In the genomic region with DNA sequence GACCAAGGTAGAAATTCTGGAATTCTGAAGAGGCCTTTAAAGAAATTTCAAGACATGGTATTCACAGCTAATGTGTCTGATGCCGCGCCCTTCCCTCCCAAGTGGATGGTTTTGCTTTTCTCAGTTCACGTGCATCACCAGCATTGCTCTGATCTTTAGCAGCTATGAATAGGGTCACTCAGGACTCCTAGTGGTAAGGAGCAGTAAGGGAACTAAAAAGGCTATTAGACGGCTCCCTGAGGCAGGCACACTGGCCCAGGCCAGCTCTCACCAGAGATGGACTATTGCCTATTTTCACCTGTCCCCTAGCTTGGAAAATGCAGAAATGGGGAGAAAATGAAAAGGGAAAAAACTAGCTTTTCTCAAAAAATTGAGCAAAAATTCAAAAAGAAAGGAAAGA, we compare ENCODE assay signal across 8 cellular contexts.
DNase-seq lines count a peak whose midpoint lies in the region; ATAC-seq, FAIRE-seq and TF ChIP-seq lines count a peak whose summit lies in the region.

No MANE protein-coding gene starts in this region.

- no peak for TF ChIP-seq POLR2A in GM12878 (IDR thresholded peaks at IDR 0.05; ENCODE audit: low read depth, low read length)

- in situ Hi-C loops in GM12878 (cut with MboI), result no loop called here

- H3K4me2 ChIP-seq in GM12878 (ENCODE audit: control insufficient read depth, insufficient read depth), result no peak overlapping the region

- CTCF ChIA-PET in Calu3 (lab: Charles Lee) (interaction anchor here (1.3 kb wide), 2 partner anchors 282 to 452 kb away, joined by 3 to 6 read pairs; no protein-coding TSS in a partner anchor), GM12878 (lab: Yijun Ruan, JAX) (interaction anchor here (1.4 to 1.5 kb wide), 2 partner anchors 14 to 451 kb away, joined by 4 to 11 read pairs; no protein-coding TSS in a partner anchor)
- CTCF ChIA-PET in activated CD8-positive, alpha-beta memory T cell treated with anti-CD3 and anti-CD28 coated beads, Interleukin-2, amount 10 ng/mL, durations not matched to agents 7 days and 5 days (lab: Charles Lee), result interaction anchor here (1.1 to 1.4 kb wide), 2 partner anchors 9 to 449 kb away, joined by 3 to 4 read pairs; no protein-coding TSS in a partner anchor

- no peak for TF ChIP-seq EP300 in GM12878 (IDR thresholded peaks at IDR 0.05; ENCODE audit: borderline replicate concordance in 1 of 2, control insufficient read depth in 1 of 2, low read depth in 2 of 2, low read length in 2 of 2)

- no peak overlapping the region for H3K4me3 Mint-ChIP-seq in Calu3 (ENCODE audit: low read depth, unreplicated experiment)
- no peak overlapping the region for H3K4me3 Mint-ChIP-seq in activated CD8-positive, alpha-beta memory T cell treated with anti-CD3 and anti-CD28 coated beads, Interleukin-2, amount 10 ng/mL, durations not matched to agents 7 days and 5 days

- DNase-seq in Calu3, result peak; percentile 22
- DNase-seq in GM19239 (ENCODE audit: insufficient read length, low spot score), result peak; percentile 6
- no peak for DNase-seq in GM12878 (ENCODE audit: low read depth, low spot score)
- peak; percentile 56 for DNase-seq in renal cortical epithelial cell (ENCODE audit: low read depth)
- no peak for DNase-seq in NOMO-1 treated with dmso at 0.1 percent for 144 hours (lab: John Stamatoyannopoulos, UW; ENCODE audit: unreplicated experiment)
- no peak for DNase-seq in effector CD8-positive, alpha-beta T cell (lab: John Stamatoyannopoulos, UW)
- no peak for DNase-seq in activated CD8-positive, alpha-beta memory T cell treated with anti-CD3 and anti-CD28 coated beads, Interleukin-2, amount 10 ng/mL, durations not matched to agents 7 days and 5 days

- no peaks in the 10 kb centered on the region for H3K9me3 Mint-ChIP-seq in Calu3 (ENCODE audit: low read depth, unreplicated experiment)
- H3K9me3 Mint-ChIP-seq in activated CD8-positive, alpha-beta memory T cell treated with anti-CD3 and anti-CD28 coated beads, Interleukin-2, amount 10 ng/mL, durations not matched to agents 7 days and 5 days (ENCODE audit: low read depth), result no peaks in the 10 kb centered on the region

- TF ChIP-seq RAD21 in GM12878 (IDR thresholded peaks at IDR 0.05; ENCODE audit: insufficient read depth, low read depth, low read length), result 0 out of 2 replicates have a peak, but pooled peaks have one; percentile 9

- no peak overlapping the region for H3K9ac ChIP-seq in GM12878 (ENCODE audit: control insufficient read depth, insufficient read depth, low read length)

- H3K79me2 ChIP-seq in GM12878 (ENCODE audit: control insufficient read depth, insufficient read depth, low read length), result no peaks in the 10 kb centered on the region

- H4K20me1 ChIP-seq in GM12878 (ENCODE audit: control insufficient read depth, insufficient read depth), result no peaks in the 10 kb centered on the region

- peak; percentile 27 for TF ChIP-seq CTCF in Calu3 (IDR thresholded peaks at IDR 0.05; ENCODE audit: unreplicated experiment)
- peak; percentile 14 to 29 (median 27); a peak in 2 of 6 replicates for TF ChIP-seq CTCF in GM12878 (IDR thresholded peaks at IDR 0.05 in 2 of 3, conservative IDR thresholded peaks at IDR 0.05 in 1 of 3; ENCODE audit: control insufficient read depth in 2 of 3, extremely low read depth in 1 of 3, insufficient read depth in 1 of 3, low read depth in 3 of 3, low read length in 3 of 3)

- H3K9me3 ChIP-seq in GM12878 (replicated peaks; ENCODE audit: control insufficient read depth, insufficient read depth, low read length), result no peaks in the 10 kb centered on the region

- intact Hi-C loops in Calu3 (cut with micrococcal nuclease; ENCODE audit: unreplicated experiment) (loop anchor here (10.0 kb wide), 4 partner anchors 286 to 514 kb away; no protein-coding TSS in a partner anchor), GM12878 (cut with micrococcal nuclease; ENCODE audit: unreplicated experiment) (loop anchor here (5.0 kb wide), 1 partner anchor 512 kb away; no protein-coding TSS in a partner anchor)

- RAD21 ChIA-PET in GM12878 (lab: Charles Lee; ENCODE audit: unreplicated experiment), result interaction anchor here (0.8 kb wide), 1 partner anchor 452 kb away, joined by 3 read pairs; no protein-coding TSS in a partner anchor

- no peaks in the 10 kb centered on the region for H3K36me3 Mint-ChIP-seq in Calu3 (ENCODE audit: insufficient read depth, unreplicated experiment)
- no peaks in the 10 kb centered on the region for H3K36me3 Mint-ChIP-seq in activated CD8-positive, alpha-beta memory T cell treated with anti-CD3 and anti-CD28 coated beads, Interleukin-2, amount 10 ng/mL, durations not matched to agents 7 days and 5 days

- H3K27ac Mint-ChIP-seq in Calu3 (ENCODE audit: unreplicated experiment), result no peak overlapping the region
- H3K27ac Mint-ChIP-seq in activated CD8-positive, alpha-beta memory T cell treated with anti-CD3 and anti-CD28 coated beads, Interleukin-2, amount 10 ng/mL, durations not matched to agents 7 days and 5 days, result no peak overlapping the region

- H3K27ac ChIP-seq in GM12878 (ENCODE audit: control insufficient read depth, insufficient read depth), result no peak overlapping the region

- 2% methylated on average over 4 of the region's 4 CpGs for WGBS in GM12878 (ENCODE audit: insufficient coverage, insufficient replicate concordance, low lambda C conversion rate, missing lambda C conversion rate)

- peak; percentile 69 for ATAC-seq in HG03565 (IDR thresholded peaks at IDR 0.05; ENCODE audit: unreplicated experiment)
- peak; percentile 93 for ATAC-seq in GM12878
- no peak for ATAC-seq in activated CD8-positive, alpha-beta memory T cell treated with anti-CD3 and anti-CD28 coated beads, Interleukin-2, amount 10 ng/mL, durations not matched to agents 7 days and 5 days

- no peaks in the 10 kb centered on the region for H3K36me3 ChIP-seq in GM12878 (ENCODE audit: control insufficient read depth in 2 of 2, insufficient read depth in 2 of 2, low read length in 1 of 2)

- H3K4me1 ChIP-seq in GM12878 (ENCODE audit: control insufficient read depth, insufficient read depth, low read length), result no peaks in the 10 kb centered on the region

- H3K4me3 ChIP-seq in GM12878, result no peak overlapping the region

- FAIRE-seq in GM19239 (lab: Jason Lieb, UNC) (peak; percentile 78), GM12878 (lab: Jason Lieb, UNC) (no peak)

- no TSS peak for BruUV-seq in Calu3 (replicated peaks; lab: Mats Ljungman, UMichigan)
- BruUV-seq in GM12878 (replicated peaks; lab: Mats Ljungman, UMichigan), result no TSS peak

- no peaks in the 10 kb centered on the region for H3K27me3 ChIP-seq in GM12878 (replicated peaks in 1 of 2; ENCODE audit: control insufficient read depth in 2 of 2, insufficient read depth in 2 of 2, low read length in 1 of 2)

- POLR2A ChIA-PET in GM12878 (lab: Charles Lee), result no interaction called here

- SMC1A ChIA-PET in GM12878 (lab: Charles Lee; ENCODE audit: uncharacterized antibody, unreplicated experiment), result interaction anchor here (1.6 kb wide), 1 partner anchor 452 kb away, joined by 4 read pairs; no protein-coding TSS in a partner anchor

- H3K4me1 Mint-ChIP-seq in Calu3 (ENCODE audit: low read depth, unreplicated experiment), result peaks cover 9% of the 10 kb centered on the region
- H3K4me1 Mint-ChIP-seq in activated CD8-positive, alpha-beta memory T cell treated with anti-CD3 and anti-CD28 coated beads, Interleukin-2, amount 10 ng/mL, durations not matched to agents 7 days and 5 days, result peaks cover 4% of the 10 kb centered on the region

- no peaks in the 10 kb centered on the region for H3K27me3 Mint-ChIP-seq in Calu3 (ENCODE audit: unreplicated experiment)
- peaks cover 12% of the 10 kb centered on the region for H3K27me3 Mint-ChIP-seq in activated CD8-positive, alpha-beta memory T cell treated with anti-CD3 and anti-CD28 coated beads, Interleukin-2, amount 10 ng/mL, durations not matched to agents 7 days and 5 days

- H2AFZ ChIP-seq in GM12878 (ENCODE audit: control insufficient read depth, low read depth, low read length), result no peak overlapping the region

TF ChIP-seq in GM12878, 131 proteins besides CTCF, POLR2A, EP300 and RAD21:
- TF ChIP-seq BHLHE40 (IDR thresholded peaks at IDR 0.05; ENCODE audit: borderline replicate concordance in 1 of 2, low read depth in 2 of 2, low read length in 1 of 2), result peak in 1 of 2 experiments; percentile 22; a peak in 1 of 4 replicates
- TF ChIP-seq, protein P1, sequence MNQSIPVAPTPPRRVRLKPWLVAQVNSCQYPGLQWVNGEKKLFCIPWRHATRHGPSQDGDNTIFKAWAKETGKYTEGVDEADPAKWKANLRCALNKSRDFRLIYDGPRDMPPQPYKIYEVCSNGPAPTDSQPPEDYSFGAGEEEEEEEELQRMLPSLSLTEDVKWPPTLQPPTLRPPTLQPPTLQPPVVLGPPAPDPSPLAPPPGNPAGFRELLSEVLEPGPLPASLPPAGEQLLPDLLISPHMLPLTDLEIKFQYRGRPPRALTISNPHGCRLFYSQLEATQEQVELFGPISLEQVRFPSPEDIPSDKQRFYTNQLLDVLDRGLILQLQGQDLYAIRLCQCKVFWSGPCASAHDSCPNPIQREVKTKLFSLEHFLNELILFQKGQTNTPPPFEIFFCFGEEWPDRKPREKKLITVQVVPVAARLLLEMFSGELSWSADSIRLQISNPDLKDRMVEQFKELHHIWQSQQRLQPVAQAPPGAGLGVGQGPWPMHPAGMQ (IDR thresholded peaks at IDR 0.05; ENCODE audit: borderline replicate concordance), result no peak

Comparison
In these comparisons a context has a peak if more than half of its experiments do, and no peak if none do; other contexts are left out.
1. DNase-seq: peak in Calu3 (single experiment), GM19239 (single experiment) and renal cortical epithelial cell (single experiment); none in GM12878 (single experiment), NOMO-1 treated with dmso at 0.1 percent for 144 hours (single experiment), effector CD8-positive, alpha-beta T cell (single experiment) and activated CD8-positive, alpha-beta memory T cell treated with anti-CD3 and anti-CD28 coated beads, Interleukin-2, amount 10 ng/mL, durations not matched to agents 7 days and 5 days (single experiment).